ENCODE assay signal across 10 cellular contexts in genomic region chr2:10414000-10414451, GRCh38. TPM values are rescaled to one million over a fixed set of nuclear protein-coding genes. Genes with fewer than 3 reads are reported as not detected.
DNase-seq lines count a peak whose midpoint lies in the region; ATAC-seq and TF ChIP-seq lines count a peak whose summit lies in the region.
"Had no signal": no experiment of that assay in that cellular context is flagged by ENCODE, and none has a peak within 500 bp of the region (broad histone marks: within the 10 kb centered on the region; RNA-seq: fewer than 3 reads in every experiment).

No MANE protein-coding gene starts in this region.

- H3K4me3 ChIP-seq in thyroid gland (replicated peaks in 1 of 3) (no peak overlapping the region), GM23338 (no peak overlapping the region)

- no peaks in the 10 kb centered on the region for H3K36me3 Mint-ChIP-seq in GM23338 (ENCODE audit: low read depth)

- H3K36me3 ChIP-seq in thyroid gland (no peaks in the 10 kb centered on the region), GM23338 (ENCODE audit: insufficient read depth) (no peaks in the 10 kb centered on the region)
- H3K36me3 ChIP-seq: neutrophil had no signal

- WGBS in thyroid gland, 2 donors: 39 to 71% methylated on average over 3 to 7 of the region's 7 CpGs

- ATAC-seq in GM23338: no peak

- H3K27ac Mint-ChIP-seq in GM23338: no peak overlapping the region

- peaks cover 9% of the 10 kb centered on the region for H3K27me3 Mint-ChIP-seq in GM23338 (ENCODE audit: insufficient read depth, low read depth, poor library complexity)

- H3K4me2 ChIP-seq in GM23338: no peak overlapping the region

- no peaks in the 10 kb centered on the region for H3K9me3 ChIP-seq in thyroid gland
- H3K9me3 ChIP-seq: neutrophil had no signal

- DNase-seq in activated CD4-positive, alpha-beta T cell treated with anti-CD3 and anti-CD28 coated beads for 48 hours: peak; percentile 30
- DNase-seq in activated CD4-positive, alpha-beta T cell treated with anti-CD3 and anti-CD28 coated beads for 1 hour: no peak
- DNase-seq in NCI-H345 treated with DMSO at 0.1 percent for 48 hours (lab: John Stamatoyannopoulos, UW; ENCODE audit: unreplicated experiment) (peak; percentile 82), fibroblast of gingiva (ENCODE audit: low read depth) (peak; percentile 34), thyroid gland (peak; percentile 62 to 73), globus pallidus (ENCODE audit: low spot score) (no peak), GM23338 (ENCODE audit: low spot score) (no peak), OCI-M1 (lab: John Stamatoyannopoulos, UW) (no peak)
- DNase-seq: MM.1S had no signal

- TF ChIP-seq POLR2A in thyroid gland (IDR thresholded peaks at IDR 0.05): no peak

- H3K9me3 Mint-ChIP-seq in GM23338: no peaks in the 10 kb centered on the region; the same call in 2 of the 3 replicates

- H2AFZ ChIP-seq in GM23338: no peak overlapping the region

- H3K4me1 ChIP-seq in thyroid gland (peaks cover 0 to 26% of the 10 kb centered on the region in 2 donors), GM23338 (ENCODE audit: insufficient read depth) (no peaks in the 10 kb centered on the region)

- H3K27ac ChIP-seq in thyroid gland: no peak overlapping the region
- no peak overlapping the region for H3K27ac ChIP-seq in GM23338 (ENCODE audit: low read depth)
- H3K27ac ChIP-seq: neutrophil had no signal

- no peak overlapping the region for H3K4me3 Mint-ChIP-seq in GM23338

- no peaks in the 10 kb centered on the region for H3K9me2 ChIP-seq in GM23338 (ENCODE audit: insufficient read depth)

- intact Hi-C loops in thyroid gland (cut with DNase I): no loop called here

- TF ChIP-seq CTCF in thyroid gland (IDR thresholded peaks at IDR 0.05): no peak
- TF ChIP-seq CTCF in GM23338 (conservative IDR thresholded peaks at IDR 0.05; ENCODE audit: low read depth in 2 of 2): no peak

- no peaks in the 10 kb centered on the region for H4K20me1 ChIP-seq in GM23338 (replicated peaks; ENCODE audit: insufficient read depth)

- H3K27me3 ChIP-seq in thyroid gland (no peaks in the 10 kb centered on the region), GM23338 (ENCODE audit: insufficient read depth) (no peaks in the 10 kb centered on the region)
- H3K27me3 ChIP-seq: neutrophil had no signal

- peaks cover 3% of the 10 kb centered on the region for H3K4me1 Mint-ChIP-seq in GM23338

- no peaks in the 10 kb centered on the region for H3K79me2 ChIP-seq in GM23338 (replicated peaks; ENCODE audit: insufficient read depth)

- no peaks in the 10 kb centered on the region for H3F3A ChIP-seq in GM23338 (replicated peaks; ENCODE audit: low read depth)

TF ChIP-seq in GM23338, 12 proteins besides CTCF, POLR2A, EP300 and RAD21:
- TF ChIP-seq EZH2phosphoT487 (IDR thresholded peaks at IDR 0.05; ENCODE audit: unreplicated experiment) (no peak), JUNB (IDR thresholded peaks at IDR 0.05; ENCODE audit: unreplicated experiment) (no peak)
- TF ChIP-seq, protein P1, sequence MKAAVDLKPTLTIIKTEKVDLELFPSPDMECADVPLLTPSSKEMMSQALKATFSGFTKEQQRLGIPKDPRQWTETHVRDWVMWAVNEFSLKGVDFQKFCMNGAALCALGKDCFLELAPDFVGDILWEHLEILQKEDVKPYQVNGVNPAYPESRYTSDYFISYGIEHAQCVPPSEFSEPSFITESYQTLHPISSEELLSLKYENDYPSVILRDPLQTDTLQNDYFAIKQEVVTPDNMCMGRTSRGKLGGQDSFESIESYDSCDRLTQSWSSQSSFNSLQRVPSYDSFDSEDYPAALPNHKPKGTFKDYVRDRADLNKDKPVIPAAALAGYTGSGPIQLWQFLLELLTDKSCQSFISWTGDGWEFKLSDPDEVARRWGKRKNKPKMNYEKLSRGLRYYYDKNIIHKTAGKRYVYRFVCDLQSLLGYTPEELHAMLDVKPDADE (IDR thresholded peaks at IDR 0.05): no peak
- TF ChIP-seq, protein P2, sequence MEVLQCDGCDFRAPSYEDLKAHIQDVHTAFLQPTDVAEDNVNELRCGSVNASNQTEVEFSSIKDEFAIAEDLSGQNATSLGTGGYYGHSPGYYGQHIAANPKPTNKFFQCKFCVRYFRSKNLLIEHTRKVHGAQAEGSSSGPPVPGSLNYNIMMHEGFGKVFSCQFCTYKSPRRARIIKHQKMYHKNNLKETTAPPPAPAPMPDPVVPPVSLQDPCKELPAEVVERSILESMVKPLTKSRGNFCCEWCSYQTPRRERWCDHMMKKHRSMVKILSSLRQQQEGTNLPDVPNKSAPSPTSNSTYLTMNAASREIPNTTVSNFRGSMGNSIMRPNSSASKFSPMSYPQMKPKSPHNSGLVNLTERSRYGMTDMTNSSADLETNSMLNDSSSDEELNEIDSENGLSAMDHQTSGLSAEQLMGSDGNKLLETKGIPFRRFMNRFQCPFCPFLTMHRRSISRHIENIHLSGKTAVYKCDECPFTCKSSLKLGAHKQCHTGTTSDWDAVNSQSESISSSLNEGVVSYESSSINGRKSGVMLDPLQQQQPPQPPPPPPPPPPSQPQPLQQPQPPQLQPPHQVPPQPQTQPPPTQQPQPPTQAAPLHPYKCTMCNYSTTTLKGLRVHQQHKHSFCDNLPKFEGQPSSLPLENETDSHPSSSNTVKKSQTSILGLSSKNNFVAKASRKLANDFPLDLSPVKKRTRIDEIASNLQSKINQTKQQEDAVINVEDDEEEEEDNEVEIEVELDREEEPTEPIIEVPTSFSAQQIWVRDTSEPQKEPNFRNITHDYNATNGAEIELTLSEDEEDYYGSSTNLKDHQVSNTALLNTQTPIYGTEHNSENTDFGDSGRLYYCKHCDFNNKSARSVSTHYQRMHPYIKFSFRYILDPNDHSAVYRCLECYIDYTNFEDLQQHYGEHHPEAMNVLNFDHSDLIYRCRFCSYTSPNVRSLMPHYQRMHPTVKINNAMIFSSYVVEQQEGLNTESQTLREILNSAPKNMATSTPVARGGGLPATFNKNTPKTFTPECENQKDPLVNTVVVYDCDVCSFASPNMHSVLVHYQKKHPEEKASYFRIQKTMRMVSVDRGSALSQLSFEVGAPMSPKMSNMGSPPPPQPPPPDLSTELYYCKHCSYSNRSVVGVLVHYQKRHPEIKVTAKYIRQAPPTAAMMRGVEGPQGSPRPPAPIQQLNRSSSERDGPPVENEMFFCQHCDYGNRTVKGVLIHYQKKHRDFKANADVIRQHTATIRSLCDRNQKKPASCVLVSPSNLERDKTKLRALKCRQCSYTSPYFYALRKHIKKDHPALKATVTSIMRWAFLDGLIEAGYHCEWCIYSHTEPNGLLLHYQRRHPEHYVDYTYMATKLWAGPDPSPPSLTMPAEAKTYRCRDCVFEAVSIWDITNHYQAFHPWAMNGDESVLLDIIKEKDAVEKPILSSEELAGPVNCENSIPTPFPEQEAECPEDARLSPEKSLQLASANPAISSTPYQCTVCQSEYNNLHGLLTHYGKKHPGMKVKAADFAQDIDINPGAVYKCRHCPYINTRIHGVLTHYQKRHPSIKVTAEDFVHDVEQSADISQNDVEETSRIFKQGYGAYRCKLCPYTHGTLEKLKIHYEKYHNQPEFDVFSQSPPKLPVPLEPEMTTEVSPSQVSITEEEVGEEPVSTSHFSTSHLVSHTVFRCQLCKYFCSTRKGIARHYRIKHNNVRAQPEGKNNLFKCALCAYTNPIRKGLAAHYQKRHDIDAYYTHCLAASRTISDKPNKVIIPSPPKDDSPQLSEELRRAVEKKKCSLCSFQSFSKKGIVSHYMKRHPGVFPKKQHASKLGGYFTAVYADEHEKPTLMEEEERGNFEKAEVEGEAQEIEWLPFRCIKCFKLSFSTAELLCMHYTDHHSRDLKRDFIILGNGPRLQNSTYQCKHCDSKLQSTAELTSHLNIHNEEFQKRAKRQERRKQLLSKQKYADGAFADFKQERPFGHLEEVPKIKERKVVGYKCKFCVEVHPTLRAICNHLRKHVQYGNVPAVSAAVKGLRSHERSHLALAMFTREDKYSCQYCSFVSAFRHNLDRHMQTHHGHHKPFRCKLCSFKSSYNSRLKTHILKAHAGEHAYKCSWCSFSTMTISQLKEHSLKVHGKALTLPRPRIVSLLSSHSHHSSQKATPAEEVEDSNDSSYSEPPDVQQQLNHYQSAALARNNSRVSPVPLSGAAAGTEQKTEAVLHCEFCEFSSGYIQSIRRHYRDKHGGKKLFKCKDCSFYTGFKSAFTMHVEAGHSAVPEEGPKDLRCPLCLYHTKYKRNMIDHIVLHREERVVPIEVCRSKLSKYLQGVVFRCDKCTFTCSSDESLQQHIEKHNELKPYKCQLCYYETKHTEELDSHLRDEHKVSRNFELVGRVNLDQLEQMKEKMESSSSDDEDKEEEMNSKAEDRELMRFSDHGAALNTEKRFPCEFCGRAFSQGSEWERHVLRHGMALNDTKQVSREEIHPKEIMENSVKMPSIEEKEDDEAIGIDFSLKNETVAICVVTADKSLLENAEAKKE (CRISPR knock-in tag; IDR thresholded peaks at IDR 0.05): no peak

RNA-seq across cellular contexts. Expression of gene ODC1, which starts 34.1 kb away (rescaled TPM):
- total RNA-seq in thyroid gland: 100 to 1,000 TPM in 1 of 4 donors, 10 to 100 TPM in 3; 72.0 to 126 (median 84.9) TPM
- 70.3 and 85.5 TPM in 2 replicates for total RNA-seq in GM23338 (2014; rRNA removed; shearing (Covaris generic))
- polyA plus RNA-seq in GM23338 (2016; fragmentation: Nextera tagmentation; extraction: Ambion mirVana): 23.3 and 24.2 TPM in 2 replicates

Comparison
In these comparisons a context has a peak if more than half of its experiments do, and no peak if none do; other contexts are left out.
1. DNase-seq: peak in activated CD4-positive, alpha-beta T cell treated with anti-CD3 and anti-CD28 coated beads for 48 hours (single experiment), NCI-H345 treated with DMSO at 0.1 percent for 48 hours (single experiment), fibroblast of gingiva (single experiment) and thyroid gland (2 of 2); none in activated CD4-positive, alpha-beta T cell treated with anti-CD3 and anti-CD28 coated beads for 1 hour (single experiment), globus pallidus (single experiment), GM23338 (single experiment) and OCI-M1 (single experiment).